In the genomic region with DNA sequence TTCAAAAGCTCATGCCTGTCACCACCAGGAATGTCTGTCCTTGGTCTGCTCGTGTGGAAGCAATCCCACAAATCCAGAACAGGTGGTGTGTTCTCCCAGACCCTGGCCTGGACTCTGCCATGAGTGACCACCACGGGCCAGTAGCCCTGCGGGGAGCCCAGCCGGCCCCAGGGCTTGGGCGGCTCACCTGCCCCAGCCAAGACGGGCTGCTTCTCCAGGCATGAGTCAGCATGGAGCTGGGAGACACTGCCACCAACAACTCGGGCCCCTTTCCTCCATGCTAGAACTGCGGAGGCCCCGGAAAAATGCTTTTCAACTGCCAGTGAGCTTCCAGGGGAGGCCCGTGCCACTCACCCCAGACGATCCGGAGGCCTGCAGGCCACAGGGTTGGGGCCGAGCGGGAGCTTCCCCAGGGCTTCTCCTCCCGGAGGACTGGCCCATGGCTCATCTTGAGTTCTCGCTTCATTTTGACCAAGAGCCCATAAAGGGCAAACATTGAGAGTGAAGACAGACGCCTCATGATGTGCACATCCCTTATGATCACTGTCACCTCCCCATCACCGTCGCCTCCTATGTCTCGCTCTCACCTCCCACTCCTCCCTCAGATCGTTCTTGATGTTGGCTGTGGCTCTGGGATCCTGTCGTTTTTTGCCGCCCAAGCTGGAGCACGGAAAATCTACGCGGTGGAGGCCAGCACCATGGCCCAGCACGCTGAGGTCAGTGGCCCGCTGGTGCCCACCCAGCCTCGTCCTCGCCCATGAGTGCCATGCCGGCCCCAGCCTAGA, we compare ENCODE assay signal across 16 cellular contexts.
"Had no signal": no experiment of that assay in that cellular context is flagged by ENCODE, and none has a peak within 500 bp of the region (broad histone marks: within the 10 kb centered on the region; RNA-seq: fewer than 3 reads in every experiment).

No MANE protein-coding gene starts in this region.

- H3K4me1 Mint-ChIP-seq: activated CD8-positive, alpha-beta memory T cell treated with anti-CD3 and anti-CD28 coated beads, Interleukin-2, amount 10 ng/mL, durations not matched to agents 7 days and 5 days; nephron had no signal

- DNase-seq: activated CD4-positive, alpha-beta memory T cell treated with anti-CD3 and anti-CD28 coated beads for 36 hours; activated CD8-positive, alpha-beta memory T cell treated with anti-CD3 and anti-CD28 coated beads, Interleukin-2, amount 10 ng/mL, durations not matched to agents 7 days and 5 days; activated naive CD4-positive, alpha-beta T cell treated with anti-CD3 and anti-CD28 coated beads for 36 hours; activated T-cell treated with anti-CD3 and anti-CD28 coated beads, Interleukin-2, amount 50 U/mL, for 1 hour; effector CD8-positive, alpha-beta T cell; foreskin fibroblast; glutamatergic neuron; mesendoderm; small intestine; stimulated activated CD4-positive, alpha-beta T cell treated with anti-CD3 and anti-CD28 coated beads, Interleukin-4, amount 100 ng/mL, for 24 hours; stimulated activated naive CD4-positive, alpha-beta T cell; tibial artery; uterus had no signal

- H3K36me3 ChIP-seq: uterus had no signal

- H3K9me3 ChIP-seq: tibial artery, uterus had no signal

- ATAC-seq: activated CD8-positive, alpha-beta memory T cell treated with anti-CD3 and anti-CD28 coated beads, Interleukin-2, amount 10 ng/mL, durations not matched to agents 7 days and 5 days had no signal

- H3K4me1 ChIP-seq: tibial artery, uterus had no signal

- H3K27me3 Mint-ChIP-seq: activated CD4-positive, alpha-beta memory T cell treated with anti-CD3 and anti-CD28 coated beads for 36 hours; activated CD8-positive, alpha-beta memory T cell treated with anti-CD3 and anti-CD28 coated beads, Interleukin-2, amount 10 ng/mL, durations not matched to agents 7 days and 5 days had no signal

- H3K4me3 ChIP-seq: tibial artery, uterus had no signal

- H3K9me3 Mint-ChIP-seq: activated CD4-positive, alpha-beta memory T cell treated with anti-CD3 and anti-CD28 coated beads for 36 hours; activated naive CD4-positive, alpha-beta T cell treated with anti-CD3 and anti-CD28 coated beads for 36 hours; activated T-helper 2 cell treated with anti-CD3 and anti-CD28 coated beads, Interferon-gamma antibody, Interleukin-2, Interleukin-4, amounts not matched to agents 10 μg/mL and 5 μg/mL and 100 μg/mL, durations not matched to agents 14 hours and 24 hours and 36 hours; nephron had no signal

- H3K4me3 Mint-ChIP-seq: activated CD4-positive, alpha-beta memory T cell treated with anti-CD3 and anti-CD28 coated beads for 36 hours; activated CD8-positive, alpha-beta memory T cell treated with anti-CD3 and anti-CD28 coated beads, Interleukin-2, amount 10 ng/mL, durations not matched to agents 7 days and 5 days; activated naive CD4-positive, alpha-beta T cell treated with anti-CD3 and anti-CD28 coated beads for 36 hours; nephron had no signal

- FAIRE-seq: small intestine had no signal

- H3K27ac ChIP-seq: tibial artery, uterus, VCaP had no signal

- H3K27me3 ChIP-seq: tibial artery, uterus had no signal

- H3K27ac Mint-ChIP-seq: activated CD4-positive, alpha-beta memory T cell treated with anti-CD3 and anti-CD28 coated beads for 36 hours; activated CD8-positive, alpha-beta memory T cell treated with anti-CD3 and anti-CD28 coated beads, Interleukin-2, amount 10 ng/mL, durations not matched to agents 7 days and 5 days; activated naive CD4-positive, alpha-beta T cell treated with anti-CD3 and anti-CD28 coated beads for 36 hours; activated T-helper 2 cell treated with anti-CD3 and anti-CD28 coated beads, Interferon-gamma antibody, Interleukin-2, Interleukin-4, amounts not matched to agents 10 μg/mL and 5 μg/mL and 100 μg/mL, durations not matched to agents 14 hours and 24 hours and 36 hours; nephron had no signal
